Comparison of ENCODE assay signal across 1 cellular context in genomic region chr10:79287973-79288715, GRCh38.
A peak's percentile ranks its signal among the peaks of the same experiment; 100 is the strongest.
TF ChIP-seq lines count a peak whose summit lies in the region.

No MANE protein-coding gene starts in this region.

TF ChIP-seq in HepG2, 621 proteins besides CTCF, POLR2A, EP300 and RAD21:
- TF ChIP-seq ZBTB43 (CRISPR knock-in tag; conservative IDR thresholded peaks at IDR 0.05), result no peak
- TF ChIP-seq TBX3 (IDR thresholded peaks at IDR 0.05; ENCODE audit: borderline replicate concordance), result no peak
- TF ChIP-seq AGO2 (optimal IDR thresholded peaks at IDR 0.05; ENCODE audit: low read depth, low read length), result peak; percentile 16
- no peak for TF ChIP-seq MAX (IDR thresholded peaks at IDR 0.05)
- TF ChIP-seq ZNF737 (CRISPR knock-in tag; IDR thresholded peaks at IDR 0.05; ENCODE audit: borderline replicate concordance), result no peak
